Comparison of ENCODE assay signal across 10 cellular contexts in genomic region chr19:18233224-18233825, GRCh38. TPM values are rescaled to one million over a fixed set of nuclear protein-coding genes. Genes with fewer than 3 reads are reported as not detected.
DNase-seq lines count a peak whose midpoint lies in the region; ATAC-seq, FAIRE-seq and TF ChIP-seq lines count a peak whose summit lies in the region.
"Had no signal": no experiment of that assay in that cellular context is flagged by ENCODE, and none has a peak within 500 bp of the region (broad histone marks: within the 10 kb centered on the region; RNA-seq: fewer than 3 reads in every experiment).

No MANE protein-coding gene starts in this region.

- ATAC-seq in GM12878: peak; percentile 47; the same call in 2 of the 3 replicates
- peak; percentile 53 to 69 (median 60) for ATAC-seq in right lobe of liver
- no peak for ATAC-seq in GM19397 (IDR thresholded peaks at IDR 0.05; ENCODE audit: unreplicated experiment)
- no peak for ATAC-seq in HG03045 (IDR thresholded peaks at IDR 0.05; ENCODE audit: unreplicated experiment)
- no peak for ATAC-seq in GM18502 (IDR thresholded peaks at IDR 0.05; ENCODE audit: poor library complexity, unreplicated experiment)

- H3K4me3 ChIP-seq in SJCRH30: no peak overlapping the region
- no peak overlapping the region for H3K4me3 ChIP-seq in GM12878
- no peak overlapping the region for H3K4me3 ChIP-seq in right lobe of liver

- TF ChIP-seq CTCF in GM12878 (IDR thresholded peaks at IDR 0.05 in 2 of 3, conservative IDR thresholded peaks at IDR 0.05 in 1 of 3; ENCODE audit: control insufficient read depth in 2 of 3, extremely low read depth in 1 of 3, insufficient read depth in 1 of 3, low read depth in 3 of 3, low read length in 3 of 3) (no peak), right lobe of liver (IDR thresholded peaks at IDR 0.05) (no peak)

- no peaks in the 10 kb centered on the region for H3K27me3 ChIP-seq in SJCRH30
- no peaks in the 10 kb centered on the region; a peak in 2 of 4 replicates for H3K27me3 ChIP-seq in GM12878 (replicated peaks in 1 of 2; ENCODE audit: control insufficient read depth in 2 of 2, insufficient read depth in 2 of 2, low read length in 1 of 2)
- H3K27me3 ChIP-seq in right lobe of liver: no peaks in the 10 kb centered on the region

- TF ChIP-seq POLR2A in GM12878 (IDR thresholded peaks at IDR 0.05; ENCODE audit: low read depth, low read length): no peak
- TF ChIP-seq POLR2A in right lobe of liver (IDR thresholded peaks at IDR 0.05): no peak

- H3K4me2 ChIP-seq in GM12878 (ENCODE audit: control insufficient read depth, insufficient read depth): no peak overlapping the region

- POLR2A ChIA-PET in GM12878 (lab: Charles Lee): interaction anchor here (2.2 kb wide), 1 partner anchor 9 kb away, joined by 5 read pairs; no protein-coding TSS in a partner anchor

- DNase-seq in activated gamma-delta T cell treated with Interleukin-2 at 50 U/mL for 16 hours (peak; percentile 29), activated gamma-delta T cell (lab: John Stamatoyannopoulos, UW) (no peak), SJCRH30 (peak; percentile 63 to 68), GM12878 (ENCODE audit: low read depth, low spot score) (no peak), right lobe of liver (peak in 1 of 3 donors; percentile 45)

- SMC1A ChIA-PET in GM12878 (lab: Charles Lee; ENCODE audit: uncharacterized antibody, unreplicated experiment): interaction anchor here (1.7 to 2.2 kb wide), 2 partner anchors 46 to 95 kb away, joined by 4 to 6 read pairs; no protein-coding TSS in a partner anchor

- H3K36me3 ChIP-seq in SJCRH30 (no peaks in the 10 kb centered on the region), GM12878 (ENCODE audit: control insufficient read depth in 2 of 2, insufficient read depth in 2 of 2, low read length in 1 of 2) (no peaks in the 10 kb centered on the region), right lobe of liver (no peaks in the 10 kb centered on the region)

- CTCF ChIA-PET in GM12878 (lab: Yijun Ruan, JAX): interaction anchor here (0.6 to 1.4 kb wide), 4 partner anchors 11 to 95 kb away, joined by 3 to 4 read pairs (median 3); no protein-coding TSS in a partner anchor

- H3K9ac ChIP-seq in GM12878 (ENCODE audit: control insufficient read depth, insufficient read depth, low read length): no peak overlapping the region

- intact Hi-C loops in GM12878 (cut with micrococcal nuclease; ENCODE audit: unreplicated experiment) (no loop called here), right lobe of liver (cut with DNase I) (no loop called here)

- H4K20me1 ChIP-seq in GM12878 (ENCODE audit: control insufficient read depth, insufficient read depth): no peaks in the 10 kb centered on the region

- H3K27ac ChIP-seq in SJCRH30: no peak overlapping the region
- no peak overlapping the region for H3K27ac ChIP-seq in GM12878 (ENCODE audit: control insufficient read depth, insufficient read depth)
- H3K27ac ChIP-seq in right lobe of liver: no peak overlapping the region
- H3K27ac ChIP-seq: VCaP had no signal

- no peak for TF ChIP-seq EP300 in GM12878 (IDR thresholded peaks at IDR 0.05; ENCODE audit: borderline replicate concordance in 1 of 2, control insufficient read depth in 1 of 2, low read depth in 2 of 2, low read length in 2 of 2)

- in situ Hi-C loops in GM12878 (cut with MboI): no loop called here

- TF ChIP-seq RAD21 in GM12878 (IDR thresholded peaks at IDR 0.05; ENCODE audit: insufficient read depth, low read depth, low read length): no peak

- FAIRE-seq in GM12878 (lab: Jason Lieb, UNC): no peak

- RAD21 ChIA-PET in GM12878 (lab: Charles Lee; ENCODE audit: unreplicated experiment): no interaction called here

- 48% methylated on average over 37 of the region's 37 CpGs for WGBS in GM12878 (ENCODE audit: insufficient coverage, insufficient replicate concordance, low lambda C conversion rate, missing lambda C conversion rate)
- 29% methylated on average over 25 of the region's 37 CpGs for WGBS in right lobe of liver (ENCODE audit: insufficient coverage, low coverage, low lambda C conversion rate, missing lambda C conversion rate)

- BruUV-seq in GM12878 (replicated peaks; lab: Mats Ljungman, UMichigan): no TSS peak

- H3K9me3 ChIP-seq in SJCRH30 (replicated peaks) (no peaks in the 10 kb centered on the region), GM12878 (replicated peaks; ENCODE audit: control insufficient read depth, insufficient read depth, low read length) (no peaks in the 10 kb centered on the region; the same call in 2 of the 3 replicates), right lobe of liver (no peaks in the 10 kb centered on the region)

- no peaks in the 10 kb centered on the region for H3K79me2 ChIP-seq in GM12878 (ENCODE audit: control insufficient read depth, insufficient read depth, low read length)

- H3K4me1 ChIP-seq in SJCRH30: no peaks in the 10 kb centered on the region
- no peaks in the 10 kb centered on the region for H3K4me1 ChIP-seq in GM12878 (ENCODE audit: control insufficient read depth, insufficient read depth, low read length)
- no peaks in the 10 kb centered on the region for H3K4me1 ChIP-seq in right lobe of liver

- H2AFZ ChIP-seq in GM12878 (ENCODE audit: control insufficient read depth, low read depth, low read length): no peak overlapping the region

RNA-seq across cellular contexts. Expression of gene PDE4C, which starts 7.1 kb away (rescaled TPM):
- 0.81 and 1.3 TPM in 2 replicates for total RNA-seq in SJCRH30 (2014; rRNA removed; shearing (Covaris generic))
- total RNA-seq in GM12878 (2013; cell fraction: nucleolus; rRNA removed): 2.5 and 3.7 TPM in 2 replicates
- total RNA-seq in GM12878 (2014; rRNA removed): 0.28 and 1.1 TPM in 2 replicates
- 0.14 and 0.40 TPM in 2 replicates for total RNA-seq in GM12878 (2014; rRNA removed; fragmentation: Illumina TruSeq; extraction: Trizol)
- total RNA-seq in GM12878 (2021): 0.27 and 0.67 TPM in 2 replicates
- 0.26 TPM for polyA plus RNA-seq in GM12878 (2011; ENCODE audit: low read depth)
- polyA plus RNA-seq in GM12878 (2011; rRNA removed): 0.19 and 0.43 TPM in 2 replicates
- 0.25 and 0.42 TPM in 2 replicates for polyA plus RNA-seq in GM12878 (2011; cell fraction: cytosol; rRNA removed)
- 1.5 and 2.3 TPM in 2 replicates for polyA plus RNA-seq in GM12878 (2011; cell fraction: nucleus; rRNA removed)
- 0.43 and 0.52 TPM in 2 replicates for polyA plus RNA-seq in GM12878 (2012)
- polyA plus RNA-seq in GM12878 (2014; fragmentation: Illumina TruSeq; extraction: Trizol): 0.15 TPM in 1 of 2 replicates, not detected in the other
- under 1 TPM; 0.08 to 0.13 TPM for polyA plus RNA-seq in GM12878 (2014; fragmentation: Nextera tagmentation; extraction: Ambion mirVana)
- 0.27 and 0.73 TPM in 2 replicates for polyA plus RNA-seq in GM12878 (2014; rRNA removed)
- polyA plus RNA-seq in GM12878 (2016; fragmentation: Nextera tagmentation; extraction: Ambion mirVana): under 1 TPM; 0.13 to 0.47 TPM
- 0.41 TPM in 1 of 2 replicates, not detected in the other for polyA minus RNA-seq in GM12878 (2011; rRNA and poly(A)+ RNA removed)
- polyA minus RNA-seq in GM12878 (2011; cell fraction: cytosol; rRNA and poly(A)+ RNA removed): not detected in 2 replicates
- polyA minus RNA-seq in GM12878 (2011; cell fraction: nucleus; rRNA and poly(A)+ RNA removed): 0.48 and 1.3 TPM in 2 replicates
- total RNA-seq in right lobe of liver: 1 to 10 TPM in 1 of 6 experiments, under 1 TPM in 5; 0.25 to 1.1 (median 0.57) TPM
- total RNA-seq: myocyte had no signal

RNA-seq across cellular contexts. Expression of gene RAB3A, which starts 29.5 kb away (rescaled TPM):
- 2.3 and 2.7 TPM in 2 replicates for total RNA-seq in SJCRH30 (2014; rRNA removed; shearing (Covaris generic))
- 9.4 and 18.2 TPM in 2 replicates for total RNA-seq in GM12878 (2013; cell fraction: nucleolus; rRNA removed)
- total RNA-seq in GM12878 (2014; rRNA removed) (0.98 and 1.2 TPM in 2 replicates), GM12878 (2014; rRNA removed; fragmentation: Illumina TruSeq; extraction: Trizol) (0.51 and 0.67 TPM in 2 replicates), GM12878 (2021) (2.9 and 3.5 TPM in 2 replicates), right lobe of liver (1 to 10 TPM in 3 of 6 experiments, under 1 TPM in 3; 0.81 to 2.6 (median 1.4) TPM)
- polyA plus RNA-seq in GM12878 (2011; ENCODE audit: low read depth): 0.73 TPM
- polyA plus RNA-seq in GM12878 (2011; rRNA removed) (1.3 and 2.8 TPM in 2 replicates), GM12878 (2014; fragmentation: Illumina TruSeq; extraction: Trizol) (0.54 and 1.1 TPM in 2 replicates), GM12878 (2014; fragmentation: Nextera tagmentation; extraction: Ambion mirVana) (under 1 TPM in 1 of 2 experiments, not detected in 1; 0.07 TPM), GM12878 (2014; rRNA removed) (1.0 and 2.5 TPM in 2 replicates), GM12878 (2016; fragmentation: Nextera tagmentation; extraction: Ambion mirVana) (1 to 10 TPM; 1.6 to 2.0 TPM)
- polyA plus RNA-seq in GM12878 (2011; cell fraction: cytosol; rRNA removed): 3.9 and 4.9 TPM in 2 replicates
- 9.4 and 10.2 TPM in 2 replicates for polyA plus RNA-seq in GM12878 (2011; cell fraction: nucleus; rRNA removed)
- polyA plus RNA-seq in GM12878 (2012): 1.5 and 3.5 TPM in 2 replicates
- polyA minus RNA-seq in GM12878 (2011; rRNA and poly(A)+ RNA removed): 13.7 and 23.1 TPM in 2 replicates
- polyA minus RNA-seq in GM12878 (2011; cell fraction: cytosol; rRNA and poly(A)+ RNA removed): 3.7 and 6.1 TPM in 2 replicates
- polyA minus RNA-seq in GM12878 (2011; cell fraction: nucleus; rRNA and poly(A)+ RNA removed): 8.9 and 16.6 TPM in 2 replicates

RNA-seq across cellular contexts. Expression of gene MPV17L2, which starts 40.3 kb away (rescaled TPM):
- total RNA-seq in SJCRH30 (2014; rRNA removed; shearing (Covaris generic)): 31.3 and 31.7 TPM in 2 replicates
- 3.3 and 7.4 TPM in 2 replicates for total RNA-seq in GM12878 (2013; cell fraction: nucleolus; rRNA removed)
- total RNA-seq in GM12878 (2014; rRNA removed) (26.7 and 32.0 TPM in 2 replicates), GM12878 (2014; rRNA removed; fragmentation: Illumina TruSeq; extraction: Trizol) (13.6 and 15.4 TPM in 2 replicates), GM12878 (2021) (17.9 and 19.9 TPM in 2 replicates), right lobe of liver (10 to 100 TPM in 2 of 6 experiments, 1 to 10 TPM in 4; 6.5 to 26.4 (median 7.5) TPM)
- polyA plus RNA-seq in GM12878 (2011; ENCODE audit: low read depth): 3.9 TPM
- polyA plus RNA-seq in GM12878 (2011; rRNA removed) (7.1 and 17.1 TPM in 2 replicates), GM12878 (2014; fragmentation: Illumina TruSeq; extraction: Trizol) (10.4 and 25.9 TPM in 2 replicates), GM12878 (2014; fragmentation: Nextera tagmentation; extraction: Ambion mirVana) (1 to 10 TPM; 5.1 to 7.7 TPM), GM12878 (2014; rRNA removed) (39.4 and 44.5 TPM in 2 replicates), GM12878 (2016; fragmentation: Nextera tagmentation; extraction: Ambion mirVana) (10 to 100 TPM; 46.2 to 57.2 TPM)
- 23.4 and 34.7 TPM in 2 replicates for polyA plus RNA-seq in GM12878 (2011; cell fraction: cytosol; rRNA removed)
- 12.4 and 16.0 TPM in 2 replicates for polyA plus RNA-seq in GM12878 (2011; cell fraction: nucleus; rRNA removed)
- 8.3 and 8.4 TPM in 2 replicates for polyA plus RNA-seq in GM12878 (2012)
- polyA minus RNA-seq in GM12878 (2011; rRNA and poly(A)+ RNA removed): 16.2 and 19.9 TPM in 2 replicates
- polyA minus RNA-seq in GM12878 (2011; cell fraction: cytosol; rRNA and poly(A)+ RNA removed): 6.1 and 7.6 TPM in 2 replicates
- 2.9 and 7.6 TPM in 2 replicates for polyA minus RNA-seq in GM12878 (2011; cell fraction: nucleus; rRNA and poly(A)+ RNA removed)

RNA-seq across cellular contexts. Expression of gene IQCN, which starts 40.9 kb away (rescaled TPM):
- 0.03 and 0.06 TPM in 2 replicates for total RNA-seq in SJCRH30 (2014; rRNA removed; shearing (Covaris generic))
- 0.27 and 0.29 TPM in 2 replicates for total RNA-seq in GM12878 (2013; cell fraction: nucleolus; rRNA removed)
- total RNA-seq in GM12878 (2014; rRNA removed): 0.23 and 0.27 TPM in 2 replicates
- 0.27 and 0.28 TPM in 2 replicates for total RNA-seq in GM12878 (2014; rRNA removed; fragmentation: Illumina TruSeq; extraction: Trizol)
- 0.54 and 0.64 TPM in 2 replicates for total RNA-seq in GM12878 (2021)
- 0.73 TPM for polyA plus RNA-seq in GM12878 (2011; ENCODE audit: low read depth)
- polyA plus RNA-seq in GM12878 (2011; rRNA removed): 0.01 TPM in 1 of 2 replicates, not detected in the other
- under 0.01 and 0.02 TPM in 2 replicates for polyA plus RNA-seq in GM12878 (2011; cell fraction: cytosol; rRNA removed)
- polyA plus RNA-seq in GM12878 (2011; cell fraction: nucleus; rRNA removed): 0.19 and 0.22 TPM in 2 replicates
- polyA plus RNA-seq in GM12878 (2012): 0.67 and 0.68 TPM in 2 replicates
- 0.08 and 0.19 TPM in 2 replicates for polyA plus RNA-seq in GM12878 (2014; fragmentation: Illumina TruSeq; extraction: Trizol)
- not detected for polyA plus RNA-seq in GM12878 (2014; fragmentation: Nextera tagmentation; extraction: Ambion mirVana)
- 0.45 and 0.72 TPM in 2 replicates for polyA plus RNA-seq in GM12878 (2014; rRNA removed)
- polyA plus RNA-seq in GM12878 (2016; fragmentation: Nextera tagmentation; extraction: Ambion mirVana): under 1 TPM in 1 of 2 experiments, not detected in 1; 0.07 TPM
- 0.05 and 0.07 TPM in 2 replicates for polyA minus RNA-seq in GM12878 (2011; rRNA and poly(A)+ RNA removed)
- polyA minus RNA-seq in GM12878 (2011; cell fraction: cytosol; rRNA and poly(A)+ RNA removed): not detected in 2 replicates
- polyA minus RNA-seq in GM12878 (2011; cell fraction: nucleus; rRNA and poly(A)+ RNA removed): 0.12 and 0.38 TPM in 2 replicates
- 1 to 10 TPM in 5 of 6 experiments, under 1 TPM in 1; 0.82 to 5.3 (median 2.5) TPM for total RNA-seq in right lobe of liver

RNA-seq across cellular contexts. Expression of gene JUND, which starts 48.1 kb away (rescaled TPM):
- total RNA-seq in SJCRH30 (2014; rRNA removed; shearing (Covaris generic)): 70.1 and 94.9 TPM in 2 replicates
- 50.9 and 51.1 TPM in 2 replicates for total RNA-seq in GM12878 (2013; cell fraction: nucleolus; rRNA removed)
- total RNA-seq in GM12878 (2014; rRNA removed) (91.3 and 116 TPM in 2 replicates), GM12878 (2014; rRNA removed; fragmentation: Illumina TruSeq; extraction: Trizol) (16.9 and 19.1 TPM in 2 replicates), GM12878 (2021) (164 and 176 TPM in 2 replicates), right lobe of liver (100 to 1,000 TPM in 4 of 6 experiments, 10 to 100 TPM in 2; 29.3 to 188 (median 134) TPM)
- 5.4 TPM for polyA plus RNA-seq in GM12878 (2011; ENCODE audit: low read depth)
- polyA plus RNA-seq in GM12878 (2011; rRNA removed) (9.2 and 18.6 TPM in 2 replicates), GM12878 (2014; fragmentation: Illumina TruSeq; extraction: Trizol) (20.3 and 26.8 TPM in 2 replicates), GM12878 (2014; fragmentation: Nextera tagmentation; extraction: Ambion mirVana) (10 to 100 TPM; 11.2 to 16.0 TPM), GM12878 (2014; rRNA removed) (148 and 166 TPM in 2 replicates), GM12878 (2016; fragmentation: Nextera tagmentation; extraction: Ambion mirVana) (1 to 10 TPM; 7.4 to 9.1 TPM)
- polyA plus RNA-seq in GM12878 (2011; cell fraction: cytosol; rRNA removed): 36.2 and 90.3 TPM in 2 replicates
- polyA plus RNA-seq in GM12878 (2011; cell fraction: nucleus; rRNA removed): 64.3 and 75.7 TPM in 2 replicates
- polyA plus RNA-seq in GM12878 (2012): 68.6 and 81.1 TPM in 2 replicates
- polyA minus RNA-seq in GM12878 (2011; rRNA and poly(A)+ RNA removed): 22.5 and 61.2 TPM in 2 replicates
- polyA minus RNA-seq in GM12878 (2011; cell fraction: cytosol; rRNA and poly(A)+ RNA removed): 55.2 and 60.1 TPM in 2 replicates
- polyA minus RNA-seq in GM12878 (2011; cell fraction: nucleus; rRNA and poly(A)+ RNA removed): 70.8 and 116 TPM in 2 replicates

Comparison
In these comparisons a context has a peak if more than half of its experiments do, and no peak if none do; other contexts are left out.
1. DNase-seq: peak in activated gamma-delta T cell treated with Interleukin-2 at 50 U/mL for 16 hours (single experiment) and SJCRH30 (2 of 2); none in activated gamma-delta T cell (single experiment) and GM12878 (single experiment).
2. ATAC-seq: peak in GM12878 (single experiment) and right lobe of liver (4 of 4); none in GM19397 (single experiment), HG03045 (single experiment) and GM18502 (single experiment).